Comparison of ENCODE assay signal across 20 cellular contexts in genomic region chr2:27497288-27497627, GRCh38. TPM values are rescaled to one million over a fixed set of nuclear protein-coding genes. Genes with fewer than 3 reads are reported as not detected.
DNase-seq lines count a peak whose midpoint lies in the region; ATAC-seq, FAIRE-seq and TF ChIP-seq lines count a peak whose summit lies in the region.
"Had no signal": no experiment of that assay in that cellular context is flagged by ENCODE, and none has a peak within 500 bp of the region (broad histone marks: within the 10 kb centered on the region; RNA-seq: fewer than 3 reads in every experiment).

No MANE protein-coding gene starts in this region.

- H3K27me3 Mint-ChIP-seq in dendritic cell treated with granulocyte-macrophage colony-stimulating factor and Interleukin-4, amounts not matched to agents 40 ng/mL and 50 ng/mL, for 4 days: peaks cover 67% of the 10 kb centered on the region

- no peaks in the 10 kb centered on the region for H3K9me3 ChIP-seq in GM23248 (ENCODE audit: low read depth)
- no peaks in the 10 kb centered on the region for H3K9me3 ChIP-seq in HepG2 (ENCODE audit: low read length)
- no peaks in the 10 kb centered on the region for H3K9me3 ChIP-seq in osteoblast (ENCODE audit: low read depth, low read length)
- H3K9me3 ChIP-seq: A549 had no signal

- H3K27ac ChIP-seq in GM23248 (no peak overlapping the region), HepG2 (ENCODE audit: extremely low read length, insufficient read depth, low read length) (peak overlapping the region; percentile 86), osteoblast (ENCODE audit: low read depth, low read length) (peak overlapping the region; percentile 37)
- H3K27ac ChIP-seq: A549, HL-60 had no signal

- intact Hi-C loops in dendritic cell treated with granulocyte-macrophage colony-stimulating factor and Interleukin-4, amounts not matched to agents 40 ng/mL and 50 ng/mL, for 4 days (cut with micrococcal nuclease): no loop called here
- intact Hi-C loops in HepG2 (cut with micrococcal nuclease; ENCODE audit: unreplicated experiment): loop anchor here (5.0 kb wide), 1 partner anchor 85 kb away; the partner anchor contains the start of gene ZNF512

- FAIRE-seq in HepG2 (lab: Jason Lieb, UNC): no peak
- FAIRE-seq: A549, G401.6, GM12891 had no signal

- TF ChIP-seq CTCF in HepG2 (CRISPR knock-in tag; IDR thresholded peaks at IDR 0.05): no peak
- TF ChIP-seq CTCF in osteoblast (IDR thresholded peaks at IDR 0.05; ENCODE audit: extremely low read depth, low read depth, low read length): no peak
- TF ChIP-seq CTCF in omental fat pad (IDR thresholded peaks at IDR 0.05): no peak

- peaks cover 50% of the 10 kb centered on the region for H3K4me1 Mint-ChIP-seq in dendritic cell treated with granulocyte-macrophage colony-stimulating factor and Interleukin-4, amounts not matched to agents 40 ng/mL and 50 ng/mL, for 4 days (ENCODE audit: low read depth)

- no peaks in the 10 kb centered on the region for H3K79me2 ChIP-seq in GM23248 (ENCODE audit: insufficient read depth)
- no peaks in the 10 kb centered on the region for H3K79me2 ChIP-seq in HepG2 (ENCODE audit: insufficient read depth, low read length)
- peaks cover 3% of the 10 kb centered on the region for H3K79me2 ChIP-seq in osteoblast (ENCODE audit: insufficient read depth, low read length)

- H2AFZ ChIP-seq in GM23248 (0 out of 2 replicates have a peak overlapping the region, but pooled peaks have one; percentile 30), HepG2 (ENCODE audit: low read length) (peak overlapping the region; percentile 0), osteoblast (ENCODE audit: low read length) (peak overlapping the region; percentile 5)

- no peak for TF ChIP-seq POLR2A in HepG2 (IDR thresholded peaks at IDR 0.05; ENCODE audit: insufficient read depth in 1 of 2, low read depth in 2 of 2, low read length in 2 of 2)

- H3K4me3 ChIP-seq in GM23248: no peak overlapping the region
- H3K4me3 ChIP-seq in HepG2 (replicated peaks in 1 of 3; ENCODE audit: insufficient read depth in 1 of 3, low read depth in 2 of 3, low read length in 3 of 3): peak overlapping the region; percentile 81 to 85 (median 83)
- no peak overlapping the region for H3K4me3 ChIP-seq in osteoblast (ENCODE audit: insufficient read depth, low read length)
- H3K4me3 ChIP-seq: A549 had no signal

- H3K9me2 ChIP-seq in GM23248 (ENCODE audit: insufficient read depth): no peaks in the 10 kb centered on the region

- H3K4me3 Mint-ChIP-seq in dendritic cell treated with granulocyte-macrophage colony-stimulating factor and Interleukin-4, amounts not matched to agents 40 ng/mL and 50 ng/mL, for 4 days: no peak overlapping the region
- H3K4me3 Mint-ChIP-seq: CD4-positive, CD25-positive, alpha-beta regulatory T cell had no signal

- H3K27me3 ChIP-seq in GM23248 (replicated peaks; ENCODE audit: insufficient read depth) (no peaks in the 10 kb centered on the region), HepG2 (ENCODE audit: control insufficient read depth in 1 of 2, insufficient read depth in 2 of 2, low read length in 2 of 2) (no peaks in the 10 kb centered on the region), osteoblast (ENCODE audit: insufficient read depth, low read length) (no peaks in the 10 kb centered on the region)

- H4K20me1 ChIP-seq in GM23248 (ENCODE audit: insufficient read depth): no peaks in the 10 kb centered on the region
- no peaks in the 10 kb centered on the region for H4K20me1 ChIP-seq in HepG2 (ENCODE audit: insufficient read depth, low read length)
- H4K20me1 ChIP-seq in osteoblast (ENCODE audit: insufficient read depth, low read length): no peaks in the 10 kb centered on the region

- ATAC-seq in HepG2 (no peak), omental fat pad (ENCODE audit: low FRiP score) (no peak), HG02973 (IDR thresholded peaks at IDR 0.05; ENCODE audit: unreplicated experiment) (no peak)

- peak overlapping the region; percentile 38 for H3K4me2 ChIP-seq in GM23248 (ENCODE audit: unreplicated experiment)
- peak overlapping the region; percentile 95 for H3K4me2 ChIP-seq in HepG2 (ENCODE audit: low read depth, low read length)
- H3K4me2 ChIP-seq in osteoblast (ENCODE audit: insufficient read depth, low read length): peak overlapping the region; percentile 3
- H3K4me2 ChIP-seq: A549 had no signal

- DNase-seq in GM23248 (no peak), HepG2 (ENCODE audit: low spot score) (no peak), osteoblast (ENCODE audit: insufficient read length, low spot score, missing footprints) (no peak), ecto neural progenitor cell (ENCODE audit: low spot score) (no peak), SW480 (ENCODE audit: low spot score) (no peak), omental fat pad (ENCODE audit: low spot score) (no peak)
- DNase-seq: CD4-positive, CD25-positive, alpha-beta regulatory T cell; DMS79 treated with DMSO at 0.1 percent for 48 hours; KG1; NCI-H1048; NCI-H146; NCI-H2081 treated with DMSO at 0.1 percent for 48 hours; NCI-H526 treated with DMSO at 0.1 percent for 48 hours had no signal

- POLR2A ChIA-PET in HepG2 (lab: Yijun Ruan, JAX): interaction anchor here (0.9 to 1.2 kb wide), 2 partner anchors 10 to 86 kb away, joined by 3 to 4 read pairs; partner anchors contain the start of gene ZNF512

- no peaks in the 10 kb centered on the region for H3F3A ChIP-seq in GM23248 (ENCODE audit: insufficient read depth)

- no peaks in the 10 kb centered on the region for H3K36me3 Mint-ChIP-seq in dendritic cell treated with granulocyte-macrophage colony-stimulating factor and Interleukin-4, amounts not matched to agents 40 ng/mL and 50 ng/mL, for 4 days (ENCODE audit: low read depth)

- peaks cover 19% of the 10 kb centered on the region for H3K4me1 ChIP-seq in GM23248 (ENCODE audit: insufficient read depth)
- H3K4me1 ChIP-seq in HepG2 (ENCODE audit: insufficient read depth, low read length): peaks cover 54% of the 10 kb centered on the region
- H3K4me1 ChIP-seq in osteoblast (ENCODE audit: insufficient read depth, low read length): peaks cover 29% of the 10 kb centered on the region

- no peak overlapping the region for H3K9ac ChIP-seq in GM23248
- peak overlapping the region; percentile 74 for H3K9ac ChIP-seq in HepG2 (ENCODE audit: insufficient read depth, low read depth, low read length)

- 58 to 60% methylated on average over 4 of the region's 4 CpGs for WGBS in GM23248 (ENCODE audit: low coverage in 1 of 2, low lambda C conversion rate in 2 of 2, missing lambda C conversion rate in 2 of 2), 2 experiments
- 58% methylated on average over 4 of the region's 4 CpGs for WGBS in HepG2 (ENCODE audit: low lambda C conversion rate)

- TF ChIP-seq RAD21 in HepG2 (CRISPR knock-in tag; IDR thresholded peaks at IDR 0.05): no peak

- H3K9me3 Mint-ChIP-seq in dendritic cell treated with granulocyte-macrophage colony-stimulating factor and Interleukin-4, amounts not matched to agents 40 ng/mL and 50 ng/mL, for 4 days: no peaks in the 10 kb centered on the region

- H3K27ac Mint-ChIP-seq in dendritic cell treated with granulocyte-macrophage colony-stimulating factor and Interleukin-4, amounts not matched to agents 40 ng/mL and 50 ng/mL, for 4 days: peak overlapping the region; percentile 46
- H3K27ac Mint-ChIP-seq: CD4-positive, CD25-positive, alpha-beta regulatory T cell had no signal

- no TSS peak for BruUV-seq in HepG2 (replicated peaks; lab: Mats Ljungman, UMichigan)

- CTCF ChIA-PET in HepG2 (lab: Yijun Ruan, JAX; ENCODE audit: low intra/inter-chr PET ratio, low total read pairs): no interaction called here

- TF ChIP-seq EP300 in HepG2 (IDR thresholded peaks at IDR 0.05; ENCODE audit: low read depth in 2 of 2, low read length in 2 of 2) (no peak), HepG2 (CRISPR knock-in tag; IDR thresholded peaks at IDR 0.05; ENCODE audit: borderline replicate concordance) (no peak)

- in situ Hi-C loops in GM23248 (cut with MboI) (no loop called here), HepG2 (cut with HindIII; ENCODE audit: extremely low pct_ligation_motif_present, low pct_unique_long_range_greater_than_20kb) (no loop called here)

- no peaks in the 10 kb centered on the region for H3K36me3 ChIP-seq in GM23248 (ENCODE audit: low read depth)
- H3K36me3 ChIP-seq in HepG2 (replicated peaks in 1 of 2; ENCODE audit: control insufficient read depth in 1 of 2, insufficient read depth in 2 of 2, low read length in 2 of 2): no peaks in the 10 kb centered on the region
- peaks cover 2% of the 10 kb centered on the region for H3K36me3 ChIP-seq in osteoblast (ENCODE audit: insufficient read depth, low read length)

RNA-seq across cellular contexts. Expression of gene GCKR, which starts 0.6 kb away (rescaled TPM):
- total RNA-seq in GM23248 (2014; rRNA removed; shearing (Covaris generic)): 0.11 TPM in 1 of 2 replicates, not detected in the other
- 0.59 and 0.71 TPM in 2 replicates for polyA plus RNA-seq in GM23248 (2016; fragmentation: Nextera tagmentation; extraction: Ambion mirVana)
- total RNA-seq in HepG2 (2016; rRNA removed; fragmentation: Illumina TruSeq; extraction: Trizol): 6.9 and 15.2 TPM in 2 replicates
- 3.2 and 3.7 TPM in 2 replicates for total RNA-seq in HepG2 (2016; cell fraction: cytosol; rRNA removed; fragmentation: Illumina TruSeq; extraction: Trizol; ENCODE audit: low read depth)
- 6.0 and 16.1 TPM in 2 replicates for total RNA-seq in HepG2 (2016; cell fraction: insoluble cytoplasmic fraction; rRNA removed; fragmentation: Illumina TruSeq; extraction: Trizol)
- 2.4 and 3.5 TPM in 2 replicates for total RNA-seq in HepG2 (2016; cell fraction: membrane; rRNA removed; fragmentation: Illumina TruSeq; extraction: Trizol)
- 29.2 and 33.6 TPM in 2 replicates for total RNA-seq in HepG2 (2016; cell fraction: nucleus; rRNA removed; fragmentation: Illumina TruSeq; extraction: Trizol)
- 48.3 and 74.5 TPM in 2 replicates for polyA plus RNA-seq in HepG2 (2011; rRNA removed)
- polyA plus RNA-seq in HepG2 (2011; cell fraction: cytosol; rRNA removed): 11.2 and 16.4 TPM in 2 replicates
- polyA plus RNA-seq in HepG2 (2011; cell fraction: nucleus; rRNA removed): 238 and 360 TPM in 2 replicates
- 66.0 and 71.4 TPM in 2 replicates for polyA plus RNA-seq in HepG2 (2012)
- polyA plus RNA-seq in HepG2 (2016; cell fraction: cytosol; fragmentation: Illumina TruSeq; extraction: Trizol; ENCODE audit: low read depth): 0.67 and 0.96 TPM in 2 replicates
- polyA plus RNA-seq in HepG2 (2016; cell fraction: insoluble cytoplasmic fraction; fragmentation: Illumina TruSeq; extraction: Trizol; ENCODE audit: low read depth): 3.8 and 5.0 TPM in 2 replicates
- polyA plus RNA-seq in HepG2 (2016; cell fraction: membrane; fragmentation: Illumina TruSeq; extraction: Trizol; ENCODE audit: low read depth): 1.5 and 1.7 TPM in 2 replicates
- 68.5 and 72.0 TPM in 2 replicates for polyA plus RNA-seq in HepG2 (2016; cell fraction: nucleus; fragmentation: Illumina TruSeq; extraction: Trizol; ENCODE audit: insufficient read depth, low read depth)
- polyA minus RNA-seq in HepG2 (2011; rRNA and poly(A)+ RNA removed; ENCODE audit: low replicate concordance): 30.6 TPM in 1 of 2 replicates, not detected in the other
- polyA minus RNA-seq in HepG2 (2011; cell fraction: cytosol; rRNA and poly(A)+ RNA removed): 1.9 and 7.5 TPM in 2 replicates
- 88.6 and 140 TPM in 2 replicates for polyA minus RNA-seq in HepG2 (2011; cell fraction: nucleus; rRNA and poly(A)+ RNA removed)
- 1.2 and 1.4 TPM in 2 replicates for total RNA-seq in osteoblast
- 1 to 10 TPM in 3 of 4 donors, under 1 TPM in 1; 0.56 to 1.7 (median 1.4) TPM for total RNA-seq in omental fat pad
- total RNA-seq: CD4-positive, CD25-positive, alpha-beta regulatory T cell; M059J had no signal
- polyA plus RNA-seq: CD4-positive, CD25-positive, alpha-beta regulatory T cell had no signal

RNA-seq across cellular contexts. Expression of gene FNDC4, which starts 2.3 kb away (rescaled TPM):
- total RNA-seq in GM23248 (2014; rRNA removed; shearing (Covaris generic)): 24.2 and 31.2 TPM in 2 replicates
- polyA plus RNA-seq in GM23248 (2016; fragmentation: Nextera tagmentation; extraction: Ambion mirVana) (18.2 and 20.2 TPM in 2 replicates), HepG2 (2011; rRNA removed) (17.4 and 26.3 TPM in 2 replicates)
- total RNA-seq in HepG2 (2016; rRNA removed; fragmentation: Illumina TruSeq; extraction: Trizol) (7.4 and 9.0 TPM in 2 replicates), osteoblast (21.2 and 21.4 TPM in 2 replicates), omental fat pad (10 to 100 TPM; 24.0 to 82.0 (median 52.2) TPM)
- total RNA-seq in HepG2 (2016; cell fraction: cytosol; rRNA removed; fragmentation: Illumina TruSeq; extraction: Trizol; ENCODE audit: low read depth): 18.3 and 18.6 TPM in 2 replicates
- 6.4 and 9.4 TPM in 2 replicates for total RNA-seq in HepG2 (2016; cell fraction: insoluble cytoplasmic fraction; rRNA removed; fragmentation: Illumina TruSeq; extraction: Trizol)
- 24.1 and 26.9 TPM in 2 replicates for total RNA-seq in HepG2 (2016; cell fraction: membrane; rRNA removed; fragmentation: Illumina TruSeq; extraction: Trizol)
- total RNA-seq in HepG2 (2016; cell fraction: nucleus; rRNA removed; fragmentation: Illumina TruSeq; extraction: Trizol): 4.9 and 6.0 TPM in 2 replicates
- 18.5 and 21.7 TPM in 2 replicates for polyA plus RNA-seq in HepG2 (2011; cell fraction: cytosol; rRNA removed)
- 25.5 and 37.4 TPM in 2 replicates for polyA plus RNA-seq in HepG2 (2011; cell fraction: nucleus; rRNA removed)
- 11.2 and 21.4 TPM in 2 replicates for polyA plus RNA-seq in HepG2 (2012)
- 25.4 and 28.1 TPM in 2 replicates for polyA plus RNA-seq in HepG2 (2016; cell fraction: cytosol; fragmentation: Illumina TruSeq; extraction: Trizol; ENCODE audit: low read depth)
- 8.3 and 8.5 TPM in 2 replicates for polyA plus RNA-seq in HepG2 (2016; cell fraction: insoluble cytoplasmic fraction; fragmentation: Illumina TruSeq; extraction: Trizol; ENCODE audit: low read depth)
- 27.4 and 30.5 TPM in 2 replicates for polyA plus RNA-seq in HepG2 (2016; cell fraction: membrane; fragmentation: Illumina TruSeq; extraction: Trizol; ENCODE audit: low read depth)
- polyA plus RNA-seq in HepG2 (2016; cell fraction: nucleus; fragmentation: Illumina TruSeq; extraction: Trizol; ENCODE audit: insufficient read depth, low read depth): 11.5 and 13.8 TPM in 2 replicates
- 27.7 TPM in 1 of 2 replicates, not detected in the other for polyA minus RNA-seq in HepG2 (2011; rRNA and poly(A)+ RNA removed; ENCODE audit: low replicate concordance)
- 6.4 and 7.1 TPM in 2 replicates for polyA minus RNA-seq in HepG2 (2011; cell fraction: cytosol; rRNA and poly(A)+ RNA removed)
- polyA minus RNA-seq in HepG2 (2011; cell fraction: nucleus; rRNA and poly(A)+ RNA removed): 4.5 and 10.4 TPM in 2 replicates
- polyA plus RNA-seq: CD4-positive, CD25-positive, alpha-beta regulatory T cell had no signal

RNA-seq across cellular contexts. Expression of gene IFT172, which starts 7.7 kb away (rescaled TPM):
- 9.9 and 19.9 TPM in 2 replicates for total RNA-seq in GM23248 (2014; rRNA removed; shearing (Covaris generic))
- 8.1 and 8.6 TPM in 2 replicates for polyA plus RNA-seq in GM23248 (2016; fragmentation: Nextera tagmentation; extraction: Ambion mirVana)
- 17.0 and 21.6 TPM in 2 replicates for total RNA-seq in HepG2 (2016; rRNA removed; fragmentation: Illumina TruSeq; extraction: Trizol)
- total RNA-seq in HepG2 (2016; cell fraction: cytosol; rRNA removed; fragmentation: Illumina TruSeq; extraction: Trizol; ENCODE audit: low read depth): 5.1 and 5.9 TPM in 2 replicates
- total RNA-seq in HepG2 (2016; cell fraction: insoluble cytoplasmic fraction; rRNA removed; fragmentation: Illumina TruSeq; extraction: Trizol): 15.4 and 22.8 TPM in 2 replicates
- total RNA-seq in HepG2 (2016; cell fraction: membrane; rRNA removed; fragmentation: Illumina TruSeq; extraction: Trizol): 4.1 and 7.4 TPM in 2 replicates
- 24.2 and 27.6 TPM in 2 replicates for total RNA-seq in HepG2 (2016; cell fraction: nucleus; rRNA removed; fragmentation: Illumina TruSeq; extraction: Trizol)
- polyA plus RNA-seq in HepG2 (2011; rRNA removed): 30.7 and 35.7 TPM in 2 replicates
- 11.2 and 12.0 TPM in 2 replicates for polyA plus RNA-seq in HepG2 (2011; cell fraction: cytosol; rRNA removed)
- polyA plus RNA-seq in HepG2 (2011; cell fraction: nucleus; rRNA removed): 122 and 159 TPM in 2 replicates
- 21.4 and 26.2 TPM in 2 replicates for polyA plus RNA-seq in HepG2 (2012)
- polyA plus RNA-seq in HepG2 (2016; cell fraction: cytosol; fragmentation: Illumina TruSeq; extraction: Trizol; ENCODE audit: low read depth): 0.88 and 1.3 TPM in 2 replicates
- 8.0 and 8.4 TPM in 2 replicates for polyA plus RNA-seq in HepG2 (2016; cell fraction: insoluble cytoplasmic fraction; fragmentation: Illumina TruSeq; extraction: Trizol; ENCODE audit: low read depth)
- 2.2 and 2.6 TPM in 2 replicates for polyA plus RNA-seq in HepG2 (2016; cell fraction: membrane; fragmentation: Illumina TruSeq; extraction: Trizol; ENCODE audit: low read depth)
- 41.9 and 42.9 TPM in 2 replicates for polyA plus RNA-seq in HepG2 (2016; cell fraction: nucleus; fragmentation: Illumina TruSeq; extraction: Trizol; ENCODE audit: insufficient read depth, low read depth)
- polyA minus RNA-seq in HepG2 (2011; rRNA and poly(A)+ RNA removed; ENCODE audit: low replicate concordance): 30.2 and 40.9 TPM in 2 replicates
- 8.0 and 9.8 TPM in 2 replicates for polyA minus RNA-seq in HepG2 (2011; cell fraction: cytosol; rRNA and poly(A)+ RNA removed)
- 76.2 and 89.9 TPM in 2 replicates for polyA minus RNA-seq in HepG2 (2011; cell fraction: nucleus; rRNA and poly(A)+ RNA removed)
- 33.3 and 35.5 TPM in 2 replicates for total RNA-seq in osteoblast
- total RNA-seq in omental fat pad: 10 to 100 TPM; 13.6 to 40.5 (median 32.4) TPM

RNA-seq across cellular contexts. Expression of gene KRTCAP3, which starts 55.1 kb away (rescaled TPM):
- total RNA-seq in GM23248 (2014; rRNA removed; shearing (Covaris generic)): not detected in 2 replicates
- 0.56 and 0.67 TPM in 2 replicates for polyA plus RNA-seq in GM23248 (2016; fragmentation: Nextera tagmentation; extraction: Ambion mirVana)
- 2.1 TPM in 1 of 2 replicates, not detected in the other for total RNA-seq in HepG2 (2016; rRNA removed; fragmentation: Illumina TruSeq; extraction: Trizol)
- not detected in 2 replicates for total RNA-seq in HepG2 (2016; cell fraction: cytosol; rRNA removed; fragmentation: Illumina TruSeq; extraction: Trizol; ENCODE audit: low read depth)
- 1.6 TPM in 1 of 2 replicates, not detected in the other for total RNA-seq in HepG2 (2016; cell fraction: insoluble cytoplasmic fraction; rRNA removed; fragmentation: Illumina TruSeq; extraction: Trizol)
- 0.28 and 0.31 TPM in 2 replicates for total RNA-seq in HepG2 (2016; cell fraction: membrane; rRNA removed; fragmentation: Illumina TruSeq; extraction: Trizol)
- total RNA-seq in HepG2 (2016; cell fraction: nucleus; rRNA removed; fragmentation: Illumina TruSeq; extraction: Trizol): 1.6 and 3.6 TPM in 2 replicates
- 4.5 and 5.6 TPM in 2 replicates for polyA plus RNA-seq in HepG2 (2011; rRNA removed)
- polyA plus RNA-seq in HepG2 (2011; cell fraction: cytosol; rRNA removed): 0.64 and 0.94 TPM in 2 replicates
- 57.5 and 78.7 TPM in 2 replicates for polyA plus RNA-seq in HepG2 (2011; cell fraction: nucleus; rRNA removed)
- polyA plus RNA-seq in HepG2 (2012): 5.6 and 6.6 TPM in 2 replicates
- 0.34 and 0.46 TPM in 2 replicates for polyA plus RNA-seq in HepG2 (2016; cell fraction: cytosol; fragmentation: Illumina TruSeq; extraction: Trizol; ENCODE audit: low read depth)
- 0.41 TPM in 1 of 2 replicates, not detected in the other for polyA plus RNA-seq in HepG2 (2016; cell fraction: insoluble cytoplasmic fraction; fragmentation: Illumina TruSeq; extraction: Trizol; ENCODE audit: low read depth)
- 0.32 and 1.0 TPM in 2 replicates for polyA plus RNA-seq in HepG2 (2016; cell fraction: membrane; fragmentation: Illumina TruSeq; extraction: Trizol; ENCODE audit: low read depth)
- 12.5 and 13.4 TPM in 2 replicates for polyA plus RNA-seq in HepG2 (2016; cell fraction: nucleus; fragmentation: Illumina TruSeq; extraction: Trizol; ENCODE audit: insufficient read depth, low read depth)
- polyA minus RNA-seq in HepG2 (2011; rRNA and poly(A)+ RNA removed; ENCODE audit: low replicate concordance): 0.77 and 4.4 TPM in 2 replicates
- not detected in 2 replicates for polyA minus RNA-seq in HepG2 (2011; cell fraction: cytosol; rRNA and poly(A)+ RNA removed)
- polyA minus RNA-seq in HepG2 (2011; cell fraction: nucleus; rRNA and poly(A)+ RNA removed): 8.7 and 8.8 TPM in 2 replicates
- total RNA-seq in osteoblast: under 0.01 and 0.72 TPM in 2 replicates
- total RNA-seq in omental fat pad: 1 to 10 TPM in 2 of 4 donors, under 1 TPM in 1, not detected in 1; 0.75 to 1.8 (median 1.3) TPM
- total RNA-seq: M059J had no signal

Comparison
In these comparisons a context has a peak if more than half of its experiments do, and no peak if none do; other contexts are left out.
1. H3K4me2 ChIP-seq: peak in every context shown above with its lines; median percentile 95 in HepG2; 38 in GM23248; 3 in osteoblast.
2. H3K4me3 ChIP-seq: peak in HepG2 (3 of 3); none in GM23248 (single experiment) and osteoblast (single experiment).
3. Peak in every context shown above with its lines, with median percentiles within 50 percentile points of each other: H2AFZ ChIP-seq.